ENCODE assay signal across 1 cellular context in the genomic region with DNA sequence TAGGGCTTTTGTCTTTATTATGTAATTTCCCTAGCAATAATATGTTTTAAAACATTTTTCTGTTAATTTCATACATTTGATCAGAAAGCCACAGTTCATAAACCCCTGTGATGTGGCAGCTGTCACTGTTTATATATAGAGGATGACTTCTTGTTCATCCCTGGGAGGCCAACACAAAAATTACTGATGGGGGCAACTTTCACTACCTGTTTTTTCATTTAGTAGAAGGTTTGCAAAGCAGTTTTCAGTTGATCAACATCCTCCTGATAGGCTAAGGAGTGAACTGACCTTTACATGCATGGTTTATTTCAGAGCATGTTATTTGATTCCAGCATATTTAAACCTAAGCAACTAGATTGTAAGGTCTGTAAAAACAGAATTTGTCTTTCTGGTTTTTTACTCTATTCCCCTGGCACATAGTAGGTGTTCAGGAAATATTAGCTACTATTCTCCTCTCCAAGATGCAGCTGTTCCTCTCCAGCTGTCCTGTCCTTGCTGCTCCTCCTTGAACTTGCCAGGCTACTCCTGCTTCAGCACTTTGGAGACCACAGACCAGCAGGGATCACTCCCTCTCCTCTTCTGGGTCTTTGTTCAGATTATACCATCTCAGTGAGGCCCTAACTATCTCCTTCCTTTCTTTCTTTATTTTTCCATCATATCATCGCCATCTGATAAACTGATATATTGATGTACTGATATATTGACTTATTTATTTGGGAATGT.
TF ChIP-seq lines count a peak whose summit lies in the region.

No MANE protein-coding gene starts in this region.

TF ChIP-seq in GM12878, 131 proteins besides CTCF, POLR2A, EP300 and RAD21 (continued from another document):
- TF ChIP-seq, protein P1, sequence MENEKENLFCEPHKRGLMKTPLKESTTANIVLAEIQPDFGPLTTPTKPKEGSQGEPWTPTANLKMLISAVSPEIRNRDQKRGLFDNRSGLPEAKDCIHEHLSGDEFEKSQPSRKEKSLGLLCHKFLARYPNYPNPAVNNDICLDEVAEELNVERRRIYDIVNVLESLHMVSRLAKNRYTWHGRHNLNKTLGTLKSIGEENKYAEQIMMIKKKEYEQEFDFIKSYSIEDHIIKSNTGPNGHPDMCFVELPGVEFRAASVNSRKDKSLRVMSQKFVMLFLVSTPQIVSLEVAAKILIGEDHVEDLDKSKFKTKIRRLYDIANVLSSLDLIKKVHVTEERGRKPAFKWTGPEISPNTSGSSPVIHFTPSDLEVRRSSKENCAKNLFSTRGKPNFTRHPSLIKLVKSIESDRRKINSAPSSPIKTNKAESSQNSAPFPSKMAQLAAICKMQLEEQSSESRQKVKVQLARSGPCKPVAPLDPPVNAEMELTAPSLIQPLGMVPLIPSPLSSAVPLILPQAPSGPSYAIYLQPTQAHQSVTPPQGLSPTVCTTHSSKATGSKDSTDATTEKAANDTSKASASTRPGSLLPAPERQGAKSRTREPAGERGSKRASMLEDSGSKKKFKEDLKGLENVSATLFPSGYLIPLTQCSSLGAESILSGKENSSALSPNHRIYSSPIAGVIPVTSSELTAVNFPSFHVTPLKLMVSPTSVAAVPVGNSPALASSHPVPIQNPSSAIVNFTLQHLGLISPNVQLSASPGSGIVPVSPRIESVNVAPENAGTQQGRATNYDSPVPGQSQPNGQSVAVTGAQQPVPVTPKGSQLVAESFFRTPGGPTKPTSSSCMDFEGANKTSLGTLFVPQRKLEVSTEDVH (IDR thresholded peaks at IDR 0.05; ENCODE audit: low read depth, partially characterized antibody) = no peak
- TF ChIP-seq JUND (IDR thresholded peaks at IDR 0.05; ENCODE audit: low read depth, low read length) = no peak
- peak; percentile 51; the same call in 1 of the 2 replicates for TF ChIP-seq RUNX3 (IDR thresholded peaks at IDR 0.05; ENCODE audit: low read length)
- no peak for TF ChIP-seq TARDBP (IDR thresholded peaks at IDR 0.05; ENCODE audit: borderline replicate concordance)
- TF ChIP-seq SRF (IDR thresholded peaks at IDR 0.05; ENCODE audit: low read depth in 2 of 2, low read length in 2 of 2) = no peak
- TF ChIP-seq MXI1 (IDR thresholded peaks at IDR 0.05; ENCODE audit: low read depth, low read length) = no peak
- TF ChIP-seq MEF2A (IDR thresholded peaks at IDR 0.05; ENCODE audit: insufficient read depth, low read depth, low read length) = peak; percentile 80
- TF ChIP-seq SPI1 (IDR thresholded peaks at IDR 0.05; ENCODE audit: borderline replicate concordance, insufficient read depth, low read depth, low read length) = peak; percentile 82
- TF ChIP-seq, protein P2, sequence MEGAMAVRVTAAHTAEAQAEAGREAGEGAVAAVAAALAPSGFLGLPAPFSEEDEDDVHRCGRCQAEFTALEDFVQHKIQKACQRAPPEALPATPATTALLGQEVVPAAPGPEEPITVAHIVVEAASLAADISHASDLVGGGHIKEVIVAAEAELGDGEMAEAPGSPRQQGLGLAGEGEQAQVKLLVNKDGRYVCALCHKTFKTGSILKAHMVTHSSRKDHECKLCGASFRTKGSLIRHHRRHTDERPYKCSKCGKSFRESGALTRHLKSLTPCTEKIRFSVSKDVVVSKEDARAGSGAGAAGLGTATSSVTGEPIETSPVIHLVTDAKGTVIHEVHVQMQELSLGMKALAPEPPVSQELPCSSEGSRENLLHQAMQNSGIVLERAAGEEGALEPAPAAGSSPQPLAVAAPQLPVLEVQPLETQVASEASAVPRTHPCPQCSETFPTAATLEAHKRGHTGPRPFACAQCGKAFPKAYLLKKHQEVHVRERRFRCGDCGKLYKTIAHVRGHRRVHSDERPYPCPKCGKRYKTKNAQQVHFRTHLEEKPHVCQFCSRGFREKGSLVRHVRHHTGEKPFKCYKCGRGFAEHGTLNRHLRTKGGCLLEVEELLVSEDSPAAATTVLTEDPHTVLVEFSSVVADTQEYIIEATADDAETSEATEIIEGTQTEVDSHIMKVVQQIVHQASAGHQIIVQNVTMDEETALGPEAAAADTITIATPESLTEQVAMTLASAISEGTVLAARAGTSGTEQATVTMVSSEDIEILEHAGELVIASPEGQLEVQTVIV (IDR thresholded peaks at IDR 0.05; ENCODE audit: borderline replicate concordance, partially characterized antibody) = no peak
- no peak for TF ChIP-seq ESRRA (IDR thresholded peaks at IDR 0.05; ENCODE audit: low read length)
- peak; percentile 46; the same call in 1 of the 2 replicates for TF ChIP-seq CREM (IDR thresholded peaks at IDR 0.05; ENCODE audit: low read depth)
- TF ChIP-seq ZNF687 (IDR thresholded peaks at IDR 0.05) = no peak
- no peak for TF ChIP-seq SMC3 (IDR thresholded peaks at IDR 0.05; ENCODE audit: borderline replicate concordance, low read length)
- TF ChIP-seq ATF7 (IDR thresholded peaks at IDR 0.05; ENCODE audit: low read depth) = peak; percentile 76
- peak; percentile 63; the same call in 1 of the 2 replicates for TF ChIP-seq MTA2 (IDR thresholded peaks at IDR 0.05; ENCODE audit: low read depth)
- peak; percentile 70; the same call in 1 of the 2 replicates for TF ChIP-seq FOXM1 (IDR thresholded peaks at IDR 0.05; ENCODE audit: low read depth, low read length)
- TF ChIP-seq IKZF1 (conservative IDR thresholded peaks at IDR 0.05) = peak; percentile 38; the same call in 1 of the 2 replicates
- TF ChIP-seq TCF7 (IDR thresholded peaks at IDR 0.05; ENCODE audit: borderline replicate concordance) = peak; percentile 77; the same call in 1 of the 2 replicates
- TF ChIP-seq MEF2B (IDR thresholded peaks at IDR 0.05; ENCODE audit: partially characterized antibody, poor library complexity, severe bottlenecking) = peak; percentile 17
- peak; percentile 15 to 60; a peak in 2 of 4 replicates for TF ChIP-seq IKZF2 (IDR thresholded peaks at IDR 0.05)
- no peak for TF ChIP-seq GATAD2B (conservative IDR thresholded peaks at IDR 0.05; ENCODE audit: low read depth)
- TF ChIP-seq NFIC (IDR thresholded peaks at IDR 0.05; ENCODE audit: low read depth, low read length) = peak; percentile 74
- peak; percentile 79 for TF ChIP-seq ATF2 (IDR thresholded peaks at IDR 0.05; ENCODE audit: low read length)
- 0 out of 2 replicates have a peak, but pooled peaks have one; percentile 11 for TF ChIP-seq PKNOX1 (IDR thresholded peaks at IDR 0.05)
- TF ChIP-seq BCL11A (IDR thresholded peaks at IDR 0.05; ENCODE audit: low read depth, low read length) = peak; percentile 43; the same call in 1 of the 2 replicates
- TF ChIP-seq ZBED1 (IDR thresholded peaks at IDR 0.05; ENCODE audit: borderline replicate concordance) = no peak
